2 cellular contexts compared by ENCODE assay signal in genomic region chr14:74652541-74652940, GRCh38.
A peak's percentile ranks its signal among the peaks of the same experiment; 100 is the strongest.
TF ChIP-seq lines count a peak whose summit lies in the region.

No MANE protein-coding gene starts in this region.

TF ChIP-seq in IMR-90, 13 proteins besides CTCF, POLR2A, EP300 and RAD21:
- TF ChIP-seq CEBPB (IDR thresholded peaks at IDR 0.05; ENCODE audit: low read depth, low read length) = peak; percentile 54; the same call in 1 of the 2 replicates
- no peak for TF ChIP-seq SMC3 (IDR thresholded peaks at IDR 0.05; ENCODE audit: low read depth, low read length)

TF ChIP-seq in GM12878, 131 proteins besides CTCF, POLR2A, EP300 and RAD21:
- TF ChIP-seq CBFB (IDR thresholded peaks at IDR 0.05; ENCODE audit: low read depth) (no peak), DPF2 (IDR thresholded peaks at IDR 0.05) (no peak), BHLHE40 (IDR thresholded peaks at IDR 0.05; ENCODE audit: borderline replicate concordance in 1 of 2, low read depth in 2 of 2, low read length in 1 of 2) (no peak), ESRRA (IDR thresholded peaks at IDR 0.05; ENCODE audit: low read length) (no peak), ZZZ3 (IDR thresholded peaks at IDR 0.05; ENCODE audit: control insufficient read depth, insufficient read length, low read depth) (no peak), CHD1 (IDR thresholded peaks at IDR 0.05; ENCODE audit: low read depth, low read length) (no peak), MEF2B (IDR thresholded peaks at IDR 0.05; ENCODE audit: partially characterized antibody, poor library complexity, severe bottlenecking) (no peak), MTA3 (IDR thresholded peaks at IDR 0.05; ENCODE audit: borderline replicate concordance, low read length) (no peak), MXI1 (IDR thresholded peaks at IDR 0.05; ENCODE audit: low read depth, low read length) (no peak), TAF1 (IDR thresholded peaks at IDR 0.05; ENCODE audit: borderline replicate concordance, low read depth, low read length) (no peak), SREBF2 (IDR thresholded peaks at IDR 0.05; ENCODE audit: low read length) (no peak)
- TF ChIP-seq, protein P1, sequence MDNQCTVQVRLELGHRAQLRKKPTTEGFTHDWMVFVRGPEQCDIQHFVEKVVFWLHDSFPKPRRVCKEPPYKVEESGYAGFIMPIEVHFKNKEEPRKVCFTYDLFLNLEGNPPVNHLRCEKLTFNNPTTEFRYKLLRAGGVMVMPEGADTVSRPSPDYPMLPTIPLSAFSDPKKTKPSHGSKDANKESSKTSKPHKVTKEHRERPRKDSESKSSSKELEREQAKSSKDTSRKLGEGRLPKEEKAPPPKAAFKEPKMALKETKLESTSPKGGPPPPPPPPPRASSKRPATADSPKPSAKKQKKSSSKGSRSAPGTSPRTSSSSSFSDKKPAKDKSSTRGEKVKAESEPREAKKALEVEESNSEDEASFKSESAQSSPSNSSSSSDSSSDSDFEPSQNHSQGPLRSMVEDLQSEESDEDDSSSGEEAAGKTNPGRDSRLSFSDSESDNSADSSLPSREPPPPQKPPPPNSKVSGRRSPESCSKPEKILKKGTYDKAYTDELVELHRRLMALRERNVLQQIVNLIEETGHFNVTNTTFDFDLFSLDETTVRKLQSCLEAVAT (IDR thresholded peaks at IDR 0.05) = no peak
- TF ChIP-seq, protein P2, sequence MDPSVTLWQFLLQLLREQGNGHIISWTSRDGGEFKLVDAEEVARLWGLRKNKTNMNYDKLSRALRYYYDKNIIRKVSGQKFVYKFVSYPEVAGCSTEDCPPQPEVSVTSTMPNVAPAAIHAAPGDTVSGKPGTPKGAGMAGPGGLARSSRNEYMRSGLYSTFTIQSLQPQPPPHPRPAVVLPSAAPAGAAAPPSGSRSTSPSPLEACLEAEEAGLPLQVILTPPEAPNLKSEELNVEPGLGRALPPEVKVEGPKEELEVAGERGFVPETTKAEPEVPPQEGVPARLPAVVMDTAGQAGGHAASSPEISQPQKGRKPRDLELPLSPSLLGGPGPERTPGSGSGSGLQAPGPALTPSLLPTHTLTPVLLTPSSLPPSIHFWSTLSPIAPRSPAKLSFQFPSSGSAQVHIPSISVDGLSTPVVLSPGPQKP (IDR thresholded peaks at IDR 0.05; ENCODE audit: low read depth, low read length) = no peak
